ENCODE assay signal across 2 cellular contexts in genomic region chr7:13749026-13749425, GRCh38.
TF ChIP-seq lines count a peak whose summit lies in the region.

No MANE protein-coding gene starts in this region.

TF ChIP-seq in H1, 55 proteins besides CTCF, POLR2A, EP300 and RAD21 (continued from another document):
- TF ChIP-seq SRF (IDR thresholded peaks at IDR 0.05; ENCODE audit: low read depth, low read length) (no peak), JUND (IDR thresholded peaks at IDR 0.05; ENCODE audit: low read length) (no peak), SP2 (IDR thresholded peaks at IDR 0.05; ENCODE audit: low read length) (no peak), GABPA (IDR thresholded peaks at IDR 0.05; ENCODE audit: borderline replicate concordance, insufficient read depth, low read length) (no peak), BCL11A (IDR thresholded peaks at IDR 0.05; ENCODE audit: low read depth in 2 of 2, low read length in 2 of 2) (no peak)

TF ChIP-seq in neural cell, 6 proteins besides CTCF, POLR2A, EP300 and RAD21 (continued from another document):
- TF ChIP-seq, protein P1, sequence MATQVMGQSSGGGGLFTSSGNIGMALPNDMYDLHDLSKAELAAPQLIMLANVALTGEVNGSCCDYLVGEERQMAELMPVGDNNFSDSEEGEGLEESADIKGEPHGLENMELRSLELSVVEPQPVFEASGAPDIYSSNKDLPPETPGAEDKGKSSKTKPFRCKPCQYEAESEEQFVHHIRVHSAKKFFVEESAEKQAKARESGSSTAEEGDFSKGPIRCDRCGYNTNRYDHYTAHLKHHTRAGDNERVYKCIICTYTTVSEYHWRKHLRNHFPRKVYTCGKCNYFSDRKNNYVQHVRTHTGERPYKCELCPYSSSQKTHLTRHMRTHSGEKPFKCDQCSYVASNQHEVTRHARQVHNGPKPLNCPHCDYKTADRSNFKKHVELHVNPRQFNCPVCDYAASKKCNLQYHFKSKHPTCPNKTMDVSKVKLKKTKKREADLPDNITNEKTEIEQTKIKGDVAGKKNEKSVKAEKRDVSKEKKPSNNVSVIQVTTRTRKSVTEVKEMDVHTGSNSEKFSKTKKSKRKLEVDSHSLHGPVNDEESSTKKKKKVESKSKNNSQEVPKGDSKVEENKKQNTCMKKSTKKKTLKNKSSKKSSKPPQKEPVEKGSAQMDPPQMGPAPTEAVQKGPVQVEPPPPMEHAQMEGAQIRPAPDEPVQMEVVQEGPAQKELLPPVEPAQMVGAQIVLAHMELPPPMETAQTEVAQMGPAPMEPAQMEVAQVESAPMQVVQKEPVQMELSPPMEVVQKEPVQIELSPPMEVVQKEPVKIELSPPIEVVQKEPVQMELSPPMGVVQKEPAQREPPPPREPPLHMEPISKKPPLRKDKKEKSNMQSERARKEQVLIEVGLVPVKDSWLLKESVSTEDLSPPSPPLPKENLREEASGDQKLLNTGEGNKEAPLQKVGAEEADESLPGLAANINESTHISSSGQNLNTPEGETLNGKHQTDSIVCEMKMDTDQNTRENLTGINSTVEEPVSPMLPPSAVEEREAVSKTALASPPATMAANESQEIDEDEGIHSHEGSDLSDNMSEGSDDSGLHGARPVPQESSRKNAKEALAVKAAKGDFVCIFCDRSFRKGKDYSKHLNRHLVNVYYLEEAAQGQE (IDR thresholded peaks at IDR 0.05; ENCODE audit: borderline replicate concordance), result no peak
- no peak for TF ChIP-seq SMC3 (conservative IDR thresholded peaks at IDR 0.05; ENCODE audit: poor library complexity)
